Comparison of ENCODE assay signal across 11 cellular contexts in genomic region chr18:45571714-45572113, GRCh38. TPM values are rescaled to one million over a fixed set of nuclear protein-coding genes. Genes with fewer than 3 reads are reported as not detected.
DNase-seq lines count a peak whose midpoint lies in the region; ATAC-seq and TF ChIP-seq lines count a peak whose summit lies in the region.
"Had no signal": no experiment of that assay in that cellular context is flagged by ENCODE, and none has a peak within 500 bp of the region (broad histone marks: within the 10 kb centered on the region; RNA-seq: fewer than 3 reads in every experiment).

No MANE protein-coding gene starts in this region.

- TF ChIP-seq CTCF in GM12865 (IDR thresholded peaks at IDR 0.05; ENCODE audit: insufficient read depth, low read depth, low read length, missing control alignments) (peak; percentile 25), astrocyte of the cerebellum (IDR thresholded peaks at IDR 0.05; ENCODE audit: low read depth, low read length, missing control alignments) (peak; percentile 53), neural cell (IDR thresholded peaks at IDR 0.05; ENCODE audit: poor library complexity, severe bottlenecking) (peak; percentile 30)

- no peak overlapping the region for H3K27ac Mint-ChIP-seq in activated naive CD4-positive, alpha-beta T cell treated with anti-CD3 and anti-CD28 coated beads for 36 hours
- H3K27ac Mint-ChIP-seq in activated T-helper 17 cell treated with anti-CD3 and anti-CD28 coated beads, Interleukin-2, amount 50 U/mL, for 72 hours = no peak overlapping the region
- H3K27ac Mint-ChIP-seq: stimulated activated naive CD8-positive, alpha-beta T cell treated with anti-CD3 and anti-CD28 coated beads, Interleukin-15, Interleukin-2, amounts not matched to agents 100 ng/mL and 50 ng/mL, for 24 hours had no signal

- H3K27me3 Mint-ChIP-seq in activated naive CD4-positive, alpha-beta T cell treated with anti-CD3 and anti-CD28 coated beads for 36 hours (ENCODE audit: low read depth) = peaks cover 3% of the 10 kb centered on the region
- peaks cover 15% of the 10 kb centered on the region for H3K27me3 Mint-ChIP-seq in activated T-helper 17 cell treated with anti-CD3 and anti-CD28 coated beads, Interleukin-2, amount 50 U/mL, for 72 hours

- no peak overlapping the region for H3K4me3 Mint-ChIP-seq in activated naive CD4-positive, alpha-beta T cell treated with anti-CD3 and anti-CD28 coated beads for 36 hours
- no peak overlapping the region for H3K4me3 Mint-ChIP-seq in activated T-helper 17 cell treated with anti-CD3 and anti-CD28 coated beads, Interleukin-2, amount 50 U/mL, for 72 hours
- H3K4me3 Mint-ChIP-seq: stimulated activated naive CD8-positive, alpha-beta T cell treated with anti-CD3 and anti-CD28 coated beads, Interleukin-15, Interleukin-2, amounts not matched to agents 100 ng/mL and 50 ng/mL, for 24 hours had no signal

- no peak for TF ChIP-seq EP300 in neural cell (conservative IDR thresholded peaks at IDR 0.05; ENCODE audit: poor library complexity, severe bottlenecking)

- in situ Hi-C loops in astrocyte of the cerebellum (cut with HindIII; ENCODE audit: low sequenced_read_pairs) = no loop called here

- no peak overlapping the region for H3K4me2 ChIP-seq in neural cell (ENCODE audit: low read length)

- no peaks in the 10 kb centered on the region for H3K36me3 ChIP-seq in neural cell (ENCODE audit: insufficient read depth, low read length)
- H3K36me3 ChIP-seq: gastroesophageal sphincter had no signal

- no peaks in the 10 kb centered on the region for H3K9me2 ChIP-seq in neural cell (ENCODE audit: insufficient read depth, low read length)

- DNase-seq in GM12865 (ENCODE audit: low read depth) (no peak), astrocyte of the cerebellum (ENCODE audit: low read depth) (no peak), HPDE6-E6E7 (ENCODE audit: extremely low spot score) (no peak)
- DNase-seq in activated naive CD4-positive, alpha-beta T cell treated with anti-CD3 and anti-CD28 coated beads for 36 hours = no peak
- DNase-seq: NCI-H1417 treated with DMSO at 0.1 percent for 48 hours, SIG-M5 had no signal

- no peak for TF ChIP-seq RAD21 in neural cell (conservative IDR thresholded peaks at IDR 0.05)

- H3K9ac ChIP-seq in neural cell (ENCODE audit: low read length) = no peak overlapping the region

- H3K27ac ChIP-seq in neural cell (ENCODE audit: low read length) = no peak overlapping the region
- H3K27ac ChIP-seq: gastroesophageal sphincter had no signal

- H3F3A ChIP-seq in neural cell (ENCODE audit: insufficient read depth, low read length, poor library complexity, severe bottlenecking) = no peaks in the 10 kb centered on the region

- no peaks in the 10 kb centered on the region for H3K4me1 Mint-ChIP-seq in activated naive CD4-positive, alpha-beta T cell treated with anti-CD3 and anti-CD28 coated beads for 36 hours (ENCODE audit: low read depth)
- H3K4me1 Mint-ChIP-seq in activated T-helper 17 cell treated with anti-CD3 and anti-CD28 coated beads, Interleukin-2, amount 50 U/mL, for 72 hours = no peaks in the 10 kb centered on the region

- no peaks in the 10 kb centered on the region for H3K27me3 ChIP-seq in neural cell (ENCODE audit: insufficient read depth, low read depth, low read length)
- H3K27me3 ChIP-seq: gastroesophageal sphincter had no signal

- CTCF ChIA-PET in activated naive CD4-positive, alpha-beta T cell treated with anti-CD3 and anti-CD28 coated beads for 36 hours (lab: Charles Lee) = interaction anchor here (0.6 kb wide), 1 partner anchor 162 kb away, joined by 5 read pairs; no protein-coding TSS in a partner anchor

- H3K9me3 Mint-ChIP-seq in activated naive CD4-positive, alpha-beta T cell treated with anti-CD3 and anti-CD28 coated beads for 36 hours = no peaks in the 10 kb centered on the region
- no peaks in the 10 kb centered on the region for H3K9me3 Mint-ChIP-seq in activated T-helper 17 cell treated with anti-CD3 and anti-CD28 coated beads, Interleukin-2, amount 50 U/mL, for 72 hours
- H3K9me3 Mint-ChIP-seq: stimulated activated naive CD8-positive, alpha-beta T cell treated with anti-CD3 and anti-CD28 coated beads, Interleukin-15, Interleukin-2, amounts not matched to agents 100 ng/mL and 50 ng/mL, for 24 hours had no signal

- H4K20me1 ChIP-seq in neural cell (ENCODE audit: insufficient read depth) = no peaks in the 10 kb centered on the region

- intact Hi-C loops in activated naive CD4-positive, alpha-beta T cell treated with anti-CD3 and anti-CD28 coated beads for 36 hours (cut with micrococcal nuclease) = no loop called here

- peak; percentile 61 for ATAC-seq in HG02981 (IDR thresholded peaks at IDR 0.05; ENCODE audit: unreplicated experiment)
- ATAC-seq in activated T-helper 17 cell treated with anti-CD3 and anti-CD28 coated beads, Interleukin-2, amount 50 U/mL, for 72 hours (replicated peaks) = no peak
- ATAC-seq: gastroesophageal sphincter had no signal

- no peak overlapping the region for H3K4me3 ChIP-seq in GM12865 (ENCODE audit: low read depth, low read length)
- H3K4me3 ChIP-seq in astrocyte of the cerebellum (ENCODE audit: low read depth, low read length) = no peak overlapping the region
- no peak overlapping the region for H3K4me3 ChIP-seq in neural cell (ENCODE audit: low read length)
- H3K4me3 ChIP-seq: gastroesophageal sphincter had no signal

- H3K79me2 ChIP-seq in neural cell (replicated peaks; ENCODE audit: insufficient read depth, low read length) = no peaks in the 10 kb centered on the region

- no peaks in the 10 kb centered on the region for H3K9me3 ChIP-seq in neural cell (ENCODE audit: low read length)
- H3K9me3 ChIP-seq: gastroesophageal sphincter had no signal

- no peaks in the 10 kb centered on the region for H3K36me3 Mint-ChIP-seq in activated naive CD4-positive, alpha-beta T cell treated with anti-CD3 and anti-CD28 coated beads for 36 hours (ENCODE audit: low read depth)
- H3K36me3 Mint-ChIP-seq in activated T-helper 17 cell treated with anti-CD3 and anti-CD28 coated beads, Interleukin-2, amount 50 U/mL, for 72 hours (ENCODE audit: low read depth) = no peaks in the 10 kb centered on the region

- no peak overlapping the region for H2AFZ ChIP-seq in neural cell (ENCODE audit: low read depth, low read length)

TF ChIP-seq in neural cell, 6 proteins besides CTCF, POLR2A, EP300 and RAD21:
- no peak for TF ChIP-seq REST (IDR thresholded peaks at IDR 0.05; ENCODE audit: borderline replicate concordance)
- TF ChIP-seq MXI1 (conservative IDR thresholded peaks at IDR 0.05; ENCODE audit: poor library complexity, severe bottlenecking) = no peak
- no peak for TF ChIP-seq SMC3 (conservative IDR thresholded peaks at IDR 0.05; ENCODE audit: poor library complexity)
- no peak for TF ChIP-seq TAF1 (IDR thresholded peaks at IDR 0.05; ENCODE audit: low read depth)
- TF ChIP-seq POLR2AphosphoS5 (IDR thresholded peaks at IDR 0.05) = no peak
- no peak for TF ChIP-seq EZH2 (IDR thresholded peaks at IDR 0.05; ENCODE audit: borderline replicate concordance, insufficient read depth, low read length, poor library complexity, severe bottlenecking)

RNA-seq across cellular contexts. Expression of gene SLC14A2, which starts 43.6 kb away (rescaled TPM):
- polyA plus RNA-seq in neural cell = not detected in 2 replicates
- 0.12 TPM in 1 of 2 replicates, not detected in the other for polyA minus RNA-seq in neural cell
- not detected for total RNA-seq in activated naive CD4-positive, alpha-beta T cell treated with anti-CD3 and anti-CD28 coated beads for 36 hours
- under 1 TPM; 0.09 to 0.11 TPM for total RNA-seq in activated T-helper 17 cell treated with anti-CD3 and anti-CD28 coated beads, Interleukin-2, amount 50 U/mL, for 72 hours
